ENCODE assay signal across 8 cellular contexts in the genomic region with DNA sequence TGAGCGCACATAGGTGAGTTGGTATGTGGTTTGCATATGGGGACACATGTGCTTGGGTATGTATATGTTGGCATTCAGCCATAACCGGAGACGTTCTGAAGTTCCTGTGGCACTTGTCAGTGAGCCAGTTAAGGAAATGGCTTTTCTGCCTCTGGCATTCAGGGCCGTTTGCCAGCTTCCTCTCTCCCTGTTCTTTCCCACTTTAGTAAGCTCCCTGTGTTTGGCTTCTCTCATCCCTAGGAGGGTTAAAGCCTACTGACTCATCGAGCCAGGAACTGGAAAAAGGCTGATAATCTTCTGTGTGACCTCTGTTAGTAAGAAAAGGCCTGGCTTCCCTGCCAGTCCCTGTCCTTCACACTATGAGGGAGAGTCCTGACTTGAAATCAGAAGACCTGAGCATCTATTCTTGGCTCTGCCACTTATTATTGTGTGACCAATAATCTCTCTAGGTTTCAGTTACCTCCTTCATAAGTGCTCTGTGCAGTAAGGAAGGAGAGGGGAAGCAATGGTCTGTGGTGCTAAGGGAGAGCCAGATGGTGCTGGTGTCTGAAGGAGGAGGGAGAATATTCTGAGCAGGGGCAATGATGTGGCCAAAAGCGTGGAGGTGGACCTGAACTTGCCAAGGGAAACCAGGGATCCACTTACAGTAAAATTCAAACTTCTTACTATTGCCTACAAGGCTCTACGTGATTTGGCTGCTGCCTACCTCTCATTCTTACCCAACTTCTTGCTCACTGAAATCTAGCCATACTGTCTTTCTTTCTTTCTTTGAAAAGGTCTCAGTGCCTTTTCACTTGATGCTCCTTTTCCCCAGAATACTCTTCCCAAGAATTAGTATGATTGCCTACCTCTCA. TPM values are rescaled to one million over a fixed set of nuclear protein-coding genes. Genes with fewer than 3 reads are reported as not detected.
DNase-seq lines count a peak whose midpoint lies in the region; ATAC-seq and TF ChIP-seq lines count a peak whose summit lies in the region.

No MANE protein-coding gene starts in this region.

- H3K79me1 ChIP-seq in neuronal stem cell (ENCODE audit: low read depth, low read length): no peaks in the 10 kb centered on the region

- peaks cover 13% of the 10 kb centered on the region for H3K4me1 ChIP-seq in colonic mucosa
- peaks cover 37% of the 10 kb centered on the region for H3K4me1 ChIP-seq in lower lobe of right lung
- no peaks in the 10 kb centered on the region for H3K4me1 ChIP-seq in neuronal stem cell (ENCODE audit: control insufficient read depth in 2 of 2, insufficient read depth in 1 of 2, low read depth in 1 of 2, low read length in 2 of 2)

- in situ Hi-C loops in G401 (cut with HindIII; ENCODE audit: low sequenced_read_pairs): no loop called here

- no peak overlapping the region for H2BK15ac ChIP-seq in neuronal stem cell (ENCODE audit: low read length)

- no peak overlapping the region for H4K91ac ChIP-seq in neuronal stem cell (ENCODE audit: low read depth, low read length, poor library complexity)

- DNase-seq in G401 (ENCODE audit: low spot score) (peak; percentile 55), NCI-H524 (lab: John Stamatoyannopoulos, UW) (peak; percentile 59 to 87), colonic mucosa (peak; percentile 81), lower lobe of right lung (no peak), neuronal stem cell (ENCODE audit: low spot score) (no peak), NCI-H187 (lab: John Stamatoyannopoulos, UW) (no peak)

- no peak overlapping the region for H3K14ac ChIP-seq in neuronal stem cell (ENCODE audit: low read length)

- H3K27me3 ChIP-seq in colonic mucosa: no peaks in the 10 kb centered on the region
- no peaks in the 10 kb centered on the region for H3K27me3 ChIP-seq in lower lobe of right lung (ENCODE audit: low read depth)
- H3K27me3 ChIP-seq in neuronal stem cell (ENCODE audit: control insufficient read depth in 3 of 3, insufficient read depth in 3 of 3, low read depth in 1 of 3, low read length in 3 of 3): no peaks in the 10 kb centered on the region

- H3K4me2 ChIP-seq in neuronal stem cell (ENCODE audit: insufficient read depth, low read length, poor library complexity, severe bottlenecking): no peak overlapping the region

- peak overlapping the region; percentile 61 for H3K27ac ChIP-seq in colonic mucosa
- peak overlapping the region; percentile 27 for H3K27ac ChIP-seq in lower lobe of right lung
- H3K27ac ChIP-seq in neuronal stem cell (replicated peaks; ENCODE audit: low read length): no peak overlapping the region

- H3K9ac ChIP-seq in colonic mucosa (ENCODE audit: low read depth in 2 of 2, low read length in 2 of 2) (peak overlapping the region in 1 of 2 donors; percentile 5), neuronal stem cell (ENCODE audit: low read depth, low read length, poor library complexity) (no peak overlapping the region)

- no peak overlapping the region for H2BK120ac ChIP-seq in neuronal stem cell (ENCODE audit: low read depth, low read length)

- no peak overlapping the region for H2AK5ac ChIP-seq in neuronal stem cell (ENCODE audit: low read depth, low read length)

- no peak overlapping the region for H2AFZ ChIP-seq in neuronal stem cell (ENCODE audit: low read length)

- H3K4me3 ChIP-seq in colonic mucosa: no peak overlapping the region
- H3K4me3 ChIP-seq in lower lobe of right lung: no peak overlapping the region
- H3K4me3 ChIP-seq in neuronal stem cell (ENCODE audit: low read length in 2 of 2): no peak overlapping the region

- TF ChIP-seq CTCF in colonic mucosa (IDR thresholded peaks at IDR 0.05) (no peak), lower lobe of right lung (IDR thresholded peaks at IDR 0.05) (no peak)

- H3K18ac ChIP-seq in neuronal stem cell (ENCODE audit: low read length): no peak overlapping the region

- WGBS in neuronal stem cell (ENCODE audit: extremely low coverage in 2 of 2, insufficient read length in 2 of 2, insufficient replicate concordance in 1 of 2), 2 donors: no CpG with 5 or more reads among the region's 7 CpGs

- H3K9me3 ChIP-seq in colonic mucosa (no peaks in the 10 kb centered on the region), lower lobe of right lung (no peaks in the 10 kb centered on the region), neuronal stem cell (replicated peaks in 1 of 2; ENCODE audit: control insufficient read depth in 2 of 2, insufficient read depth in 1 of 2, low read depth in 1 of 2, low read length in 2 of 2) (peaks cover 0 to 1% of the 10 kb centered on the region in 2 donors)

- no peak overlapping the region for H3K4ac ChIP-seq in neuronal stem cell (ENCODE audit: low read length)

- H3K36me3 ChIP-seq in colonic mucosa (no peaks in the 10 kb centered on the region), lower lobe of right lung (peaks cover 7% of the 10 kb centered on the region), neuronal stem cell (replicated peaks in 1 of 2; ENCODE audit: control insufficient read depth in 2 of 2, insufficient read depth in 2 of 2, low read length in 2 of 2) (no peaks in the 10 kb centered on the region)

- intact Hi-C loops in colonic mucosa (cut with DNase I) (no loop called here), lower lobe of right lung (cut with DNase I) (no loop called here)

- H2BK5ac ChIP-seq in neuronal stem cell (ENCODE audit: low read length): no peak overlapping the region

- no peak overlapping the region for H4K8ac ChIP-seq in neuronal stem cell (ENCODE audit: low read depth, low read length)

- no peak overlapping the region for H2BK12ac ChIP-seq in neuronal stem cell (ENCODE audit: low read length)

- ATAC-seq in lower lobe of right lung (peak; percentile 71 to 86), HG03175 (IDR thresholded peaks at IDR 0.05; ENCODE audit: unreplicated experiment) (no peak), GM21717 (IDR thresholded peaks at IDR 0.05; ENCODE audit: unreplicated experiment) (no peak)

- no peak overlapping the region for H3K23ac ChIP-seq in neuronal stem cell (ENCODE audit: low read depth, low read length, poor library complexity)

RNA-seq across cellular contexts. Expression of a gene that starts 31.4 kb away (rescaled TPM):
- total RNA-seq in G401 (2014; rRNA removed; shearing (Covaris generic)): 45.4 and 65.8 TPM in 2 replicates
- 100 to 1,000 TPM; 258 to 394 TPM for total RNA-seq in colonic mucosa
- 131 TPM for total RNA-seq in lower lobe of right lung
- 31.8 TPM for polyA plus RNA-seq in neuronal stem cell (2013, experiment 1 of 2)
- polyA plus RNA-seq in neuronal stem cell (2013, experiment 2 of 2): 32.1 TPM

RNA-seq across cellular contexts. Expression of a gene that starts 35.2 kb away (rescaled TPM):
- 11.2 and 13.8 TPM in 2 replicates for total RNA-seq in G401 (2014; rRNA removed; shearing (Covaris generic))
- total RNA-seq in colonic mucosa (10 to 100 TPM; 10.1 to 17.8 TPM), lower lobe of right lung (24.0 TPM)
- 16.8 TPM for polyA plus RNA-seq in neuronal stem cell (2013, experiment 1 of 2)
- 17.9 TPM for polyA plus RNA-seq in neuronal stem cell (2013, experiment 2 of 2)

RNA-seq across cellular contexts. Expression of a gene that starts 47.8 kb away (rescaled TPM):
- total RNA-seq in G401 (2014; rRNA removed; shearing (Covaris generic)): 104 and 112 TPM in 2 replicates
- total RNA-seq in colonic mucosa: 100 to 1,000 TPM in 1 of 2 donors, 10 to 100 TPM in 1; 83.4 to 109 TPM
- 28.8 TPM for total RNA-seq in lower lobe of right lung
- 37.0 TPM for polyA plus RNA-seq in neuronal stem cell (2013, experiment 1 of 2)
- polyA plus RNA-seq in neuronal stem cell (2013, experiment 2 of 2): 37.4 TPM

RNA-seq across cellular contexts. Expression of a gene that starts 47.8 kb away (rescaled TPM):
- 0.06 and 0.24 TPM in 2 replicates for total RNA-seq in G401 (2014; rRNA removed; shearing (Covaris generic))
- total RNA-seq in colonic mucosa: 1 to 10 TPM in 1 of 2 donors, under 1 TPM in 1; 0.69 to 1.5 TPM
- 0.56 TPM for total RNA-seq in lower lobe of right lung
- 0.35 TPM for polyA plus RNA-seq in neuronal stem cell (2013, experiment 1 of 2)
- polyA plus RNA-seq in neuronal stem cell (2013, experiment 2 of 2): 0.42 TPM

Comparison
In these comparisons a context has a peak if more than half of its experiments do, and no peak if none do; other contexts are left out.
1. DNase-seq: peak in G401 (single experiment), NCI-H524 (2 of 2) and colonic mucosa (single experiment); none in lower lobe of right lung (single experiment), neuronal stem cell (single experiment) and NCI-H187 (0 of 2).
2. ATAC-seq: peak in lower lobe of right lung (2 of 2); none in HG03175 (single experiment) and GM21717 (single experiment).